ENCODE assay signal across 8 cellular contexts in genomic region chr17:28951428-28951990, GRCh38. TPM values are rescaled to one million over a fixed set of nuclear protein-coding genes. Genes with fewer than 3 reads are reported as not detected.
A peak's percentile ranks its signal among the peaks of the same experiment; 100 is the strongest.
DNase-seq lines count a peak whose midpoint lies in the region; TF ChIP-seq lines count a peak whose summit lies in the region.

Gene PHF12 (minus strand): TSS chr17:28951518. CDS start chr17:28950960, 558 bp downstream.

- H3K27ac Mint-ChIP-seq in nephron = peak within 1 kb of the TSS; percentile 96 to 100 (median 99)
- peak within 1 kb of the TSS; percentile 92 for H3K27ac Mint-ChIP-seq in stimulated activated naive CD8-positive, alpha-beta T cell treated with anti-CD3 and anti-CD28 coated beads, Interleukin-15, Interleukin-2, amounts not matched to agents 100 ng/mL and 50 ng/mL, for 24 hours

- no peaks in the 10 kb centered on the region; the same call in none of the 2 replicates for H3K36me3 ChIP-seq in H7 (replicated peaks; ENCODE audit: control insufficient read depth, insufficient read depth, low read length)

- no peak for TF ChIP-seq CTCF in fibroblast of the aortic adventitia (IDR thresholded peaks at IDR 0.05; ENCODE audit: insufficient read depth, low read length)
- no peak for TF ChIP-seq CTCF in nephron (IDR thresholded peaks at IDR 0.05; ENCODE audit: unreplicated experiment in 3 of 3)

- no peaks in the 10 kb centered on the region for H3K9me3 Mint-ChIP-seq in nephron
- H3K9me3 Mint-ChIP-seq in stimulated activated naive CD8-positive, alpha-beta T cell treated with anti-CD3 and anti-CD28 coated beads, Interleukin-15, Interleukin-2, amounts not matched to agents 100 ng/mL and 50 ng/mL, for 24 hours = no peaks in the 10 kb centered on the region

- peaks cover 10% of the 10 kb centered on the region for H3K4me1 Mint-ChIP-seq in nephron
- peaks cover 24% of the 10 kb centered on the region for H3K4me1 Mint-ChIP-seq in stimulated activated naive CD8-positive, alpha-beta T cell treated with anti-CD3 and anti-CD28 coated beads, Interleukin-15, Interleukin-2, amounts not matched to agents 100 ng/mL and 50 ng/mL, for 24 hours (ENCODE audit: low read depth)

- H3K36me3 Mint-ChIP-seq in nephron (ENCODE audit: low read depth) = peaks cover 9% of the 10 kb centered on the region
- H3K36me3 Mint-ChIP-seq in stimulated activated naive CD8-positive, alpha-beta T cell treated with anti-CD3 and anti-CD28 coated beads, Interleukin-15, Interleukin-2, amounts not matched to agents 100 ng/mL and 50 ng/mL, for 24 hours (ENCODE audit: low read depth) = peaks cover 16% of the 10 kb centered on the region

- no peaks in the 10 kb centered on the region for H3K27me3 Mint-ChIP-seq in nephron (ENCODE audit: low read depth)
- no peaks in the 10 kb centered on the region for H3K27me3 Mint-ChIP-seq in stimulated activated naive CD8-positive, alpha-beta T cell treated with anti-CD3 and anti-CD28 coated beads, Interleukin-15, Interleukin-2, amounts not matched to agents 100 ng/mL and 50 ng/mL, for 24 hours

- H3K4me3 ChIP-seq in H7 (ENCODE audit: insufficient read depth, low read depth, low read length) (peak within 1 kb of the TSS; percentile 97), fibroblast of the aortic adventitia (ENCODE audit: low read depth, low read length) (peak within 1 kb of the TSS; percentile 88)

- DNase-seq in EL = peak; percentile 100
- DNase-seq in H7 = peak; percentile 97
- peak; percentile 100 for DNase-seq in M059J (ENCODE audit: low read depth)
- DNase-seq in SHP77 (lab: John Stamatoyannopoulos, UW) = peak; percentile 99 to 100
- DNase-seq in activated effector memory CD4-positive, alpha-beta T cell treated with Interleukin-2 at 50 U/mL for 16 hours = peak; percentile 100
- peak; percentile 100 for DNase-seq in fibroblast of the aortic adventitia (ENCODE audit: low read depth)

- H3K27me3 ChIP-seq in H7 (ENCODE audit: control insufficient read depth, insufficient read depth, low read length) = no peaks in the 10 kb centered on the region

- H3K4me3 Mint-ChIP-seq in nephron = peak within 1 kb of the TSS; percentile 96 to 98 (median 98)
- H3K4me3 Mint-ChIP-seq in stimulated activated naive CD8-positive, alpha-beta T cell treated with anti-CD3 and anti-CD28 coated beads, Interleukin-15, Interleukin-2, amounts not matched to agents 100 ng/mL and 50 ng/mL, for 24 hours = peak within 1 kb of the TSS; percentile 95

RNA-seq across cellular contexts. Expression of gene PHF12, which starts in this region (rescaled TPM):
- 53.2 and 56.6 TPM in 2 replicates for total RNA-seq in H7 (2014; rRNA removed; shearing (Covaris generic))
- 19.8 and 22.9 TPM in 2 replicates for total RNA-seq in M059J (2014; rRNA removed; shearing (Covaris generic))
- 25.7 and 58.1 TPM in 2 replicates for total RNA-seq in fibroblast of the aortic adventitia (ENCODE audit: low replicate concordance)

Comparison
In these comparisons a context has a peak if more than half of its experiments do, and no peak if none do; other contexts are left out.
1. Peak in every context shown above with its lines: DNase-seq and H3K4me3 ChIP-seq.